Comparison of ENCODE assay signal across 10 cellular contexts in the genomic region with DNA sequence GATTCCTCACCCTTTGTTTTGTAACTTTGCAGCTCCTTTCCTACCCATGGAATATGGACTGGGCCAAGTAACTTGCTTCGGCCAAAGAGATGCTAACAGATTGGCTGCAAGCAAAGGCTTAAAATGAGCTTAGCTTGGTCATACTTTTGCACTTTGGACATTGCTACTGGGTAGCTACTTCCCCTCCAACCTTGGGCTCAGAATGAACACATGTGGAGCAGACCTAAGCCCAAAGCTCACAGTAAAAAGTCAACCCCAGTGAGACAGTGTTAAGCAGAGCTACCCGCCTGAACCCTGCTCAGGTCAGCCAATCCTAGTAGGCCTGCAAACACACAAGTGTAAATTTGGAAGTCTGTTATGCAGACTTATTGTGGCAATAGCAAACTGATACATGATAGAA.
"Had no signal": no experiment of that assay in that cellular context is flagged by ENCODE, and none has a peak within 500 bp of the region (broad histone marks: within the 10 kb centered on the region; RNA-seq: fewer than 3 reads in every experiment).

No MANE protein-coding gene starts in this region.

- H3K9ac ChIP-seq: GM23248 had no signal

- H3K4me3 ChIP-seq: GM23248, HAP-1 had no signal

- DNase-seq: GM23248, GOT3, H7, H9, HCEC 1CT, HFFc6 had no signal

- H3K27ac Mint-ChIP-seq: HFFc6 had no signal

- H3K4me3 Mint-ChIP-seq: H9, HFFc6 had no signal

- FAIRE-seq: H1, H54 had no signal

- H3K4me1 Mint-ChIP-seq: H9 had no signal

- ATAC-seq: HCT116 had no signal

- H3K9me3 Mint-ChIP-seq: H9, HFFc6 had no signal

- H3K4me1 ChIP-seq: HAP-1 had no signal

- H3K9me3 ChIP-seq: HAP-1 had no signal

- H2AFZ ChIP-seq: GM23248 had no signal

- H3K27ac ChIP-seq: GM23248 had no signal
